8 cellular contexts compared by ENCODE assay signal in genomic region chr20:48826480-48826879, GRCh38. TPM values are rescaled to one million over a fixed set of nuclear protein-coding genes. Genes with fewer than 3 reads are reported as not detected.
DNase-seq lines count a peak whose midpoint lies in the region; TF ChIP-seq lines count a peak whose summit lies in the region.
"Not testable (repeated sequence)": the region's sequence is repeated elsewhere in the genome, so short reads cannot be mapped to it uniquely, and the experiment has no call there.

No MANE protein-coding gene starts in this region.

- H3K23ac ChIP-seq in mesendoderm (ENCODE audit: low read length) = not testable (repeated sequence)

- peaks cover 14% of the 10 kb centered on the region for H3K79me1 ChIP-seq in mesendoderm (ENCODE audit: low read length)

- TF ChIP-seq CTCF in Caco-2 (IDR thresholded peaks at IDR 0.05; ENCODE audit: insufficient read depth in 1 of 2, low read depth in 1 of 2, low read length in 1 of 2, severe bottlenecking in 1 of 2, unreplicated experiment in 1 of 2); foreskin fibroblast (IDR thresholded peaks at IDR 0.05; ENCODE audit: low read depth, low read length); type B pancreatic cell (conservative IDR thresholded peaks at IDR 0.05): not testable (repeated sequence)

- CTCF ChIA-PET in Caco-2 (lab: Charles Lee) = interaction anchor here (3.7 kb wide), 1 partner anchor 169 kb away, joined by 18 read pairs; no protein-coding TSS in a partner anchor

- H3K9me3 Mint-ChIP-seq in Caco-2 (ENCODE audit: unreplicated experiment); activated T-cell treated with anti-CD3 and anti-CD28 coated beads, Interleukin-2, amount 50 U/mL, for 24 hours; type B pancreatic cell: not testable (repeated sequence)

- no CpG with 5 or more reads among the region's 17 CpGs for WGBS in mesendoderm (ENCODE audit: extremely low coverage, insufficient coverage, low lambda C conversion rate)

- not testable (repeated sequence) for H3K36me3 ChIP-seq in Caco-2 (ENCODE audit: control insufficient read depth, insufficient read depth, low read length); mesendoderm (ENCODE audit: control insufficient read depth, insufficient read depth, low read length); rectal smooth muscle tissue (ENCODE audit: control insufficient read depth, insufficient read depth, low read length)

- not testable (repeated sequence) for H3K9me3 ChIP-seq in Caco-2

- peak overlapping the region; percentile 61 for H3K4me2 ChIP-seq in mesendoderm (ENCODE audit: low read length)

- H3K27ac Mint-ChIP-seq in Caco-2 (ENCODE audit: unreplicated experiment); type B pancreatic cell: not testable (repeated sequence)
- H3K27ac Mint-ChIP-seq in activated T-cell treated with anti-CD3 and anti-CD28 coated beads, Interleukin-2, amount 50 U/mL, for 24 hours = peak overlapping the region; percentile 98

- H3K4me1 ChIP-seq in Caco-2 = peaks cover 14% of the 10 kb centered on the region
- peaks cover 12% of the 10 kb centered on the region for H3K4me1 ChIP-seq in mesendoderm (ENCODE audit: control insufficient read depth, low read depth, low read length)
- H3K4me1 ChIP-seq in rectal smooth muscle tissue (ENCODE audit: control insufficient read depth, insufficient read depth, low read length) = not testable (repeated sequence)

- H3K4ac ChIP-seq in mesendoderm (ENCODE audit: low read depth, low read length) = not testable (repeated sequence)

- POLR2A ChIA-PET in Caco-2 (lab: Charles Lee) = interaction anchor here (0.7 kb wide), 1 partner anchor 96 kb away, joined by 6 read pairs; no protein-coding TSS in a partner anchor

- H4K8ac ChIP-seq in mesendoderm (ENCODE audit: low read depth, low read length) = not testable (repeated sequence)

- not testable (repeated sequence) for H2AK5ac ChIP-seq in mesendoderm (ENCODE audit: low read length)

- not testable (repeated sequence) for H2BK15ac ChIP-seq in mesendoderm (replicated peaks; ENCODE audit: low read depth)

- intact Hi-C loops in Caco-2 (cut with micrococcal nuclease; ENCODE audit: unreplicated experiment) = not testable (repeated sequence)

- not testable (repeated sequence) for H3K27me3 ChIP-seq in Caco-2 (replicated peaks; ENCODE audit: control insufficient read depth, insufficient read depth, low read length); mesendoderm (ENCODE audit: insufficient read depth, low read length, poor library complexity); rectal smooth muscle tissue (ENCODE audit: control insufficient read depth, insufficient read depth, low read length)

- not testable (repeated sequence) for H3K4me3 ChIP-seq in Caco-2 (ENCODE audit: low read depth, low read length)
- H3K4me3 ChIP-seq in foreskin fibroblast (ENCODE audit: low read depth in 1 of 2, low read length in 2 of 2) (peak overlapping the region; percentile 67 to 80), mesendoderm (ENCODE audit: low read length) (peak overlapping the region; percentile 85), rectal smooth muscle tissue (ENCODE audit: low read length) (peak overlapping the region; percentile 74)

- H3K79me2 ChIP-seq in mesendoderm (ENCODE audit: control insufficient read depth, insufficient read depth, low read length) = peaks cover 47% of the 10 kb centered on the region

- peak overlapping the region; percentile 96 for H3K56ac ChIP-seq in mesendoderm (ENCODE audit: low read length)

- H2BK120ac ChIP-seq in mesendoderm (ENCODE audit: low read depth, low read length) = not testable (repeated sequence)

- H3K27ac ChIP-seq in caudate nucleus (ENCODE audit: low read depth, low read length) (peak overlapping the region; percentile 85), mesendoderm (ENCODE audit: low read depth, low read length) (peak overlapping the region; percentile 82)
- H3K27ac ChIP-seq in rectal smooth muscle tissue (ENCODE audit: low read depth, low read length) = not testable (repeated sequence)

- peak overlapping the region; percentile 93 for H3K9ac ChIP-seq in mesendoderm (ENCODE audit: low read length)
- not testable (repeated sequence) for H3K9ac ChIP-seq in rectal smooth muscle tissue (ENCODE audit: low read length)

- H3K36me3 Mint-ChIP-seq in Caco-2 (ENCODE audit: insufficient read depth, unreplicated experiment); type B pancreatic cell: not testable (repeated sequence)
- H3K36me3 Mint-ChIP-seq in activated T-cell treated with anti-CD3 and anti-CD28 coated beads, Interleukin-2, amount 50 U/mL, for 24 hours (ENCODE audit: low read depth) = peaks cover 31% of the 10 kb centered on the region

- H3K27me3 Mint-ChIP-seq in Caco-2 (ENCODE audit: insufficient read depth, unreplicated experiment); activated T-cell treated with anti-CD3 and anti-CD28 coated beads, Interleukin-2, amount 50 U/mL, for 24 hours: not testable (repeated sequence)
- peaks cover 74% of the 10 kb centered on the region for H3K27me3 Mint-ChIP-seq in type B pancreatic cell

- not testable (repeated sequence) for H3K4me1 Mint-ChIP-seq in Caco-2 (ENCODE audit: low read depth, unreplicated experiment)
- H3K4me1 Mint-ChIP-seq in activated T-cell treated with anti-CD3 and anti-CD28 coated beads, Interleukin-2, amount 50 U/mL, for 24 hours (ENCODE audit: low read depth) = peaks cover 52% of the 10 kb centered on the region
- H3K4me1 Mint-ChIP-seq in type B pancreatic cell (ENCODE audit: unreplicated experiment) = peaks cover 21% of the 10 kb centered on the region

- BruUV-seq in Caco-2 (replicated peaks; lab: Mats Ljungman, UMichigan) = not testable (repeated sequence)

- H2BK5ac ChIP-seq in mesendoderm (ENCODE audit: low read length) = peak overlapping the region; percentile 69

- peak overlapping the region; percentile 74 for H3K4me3 Mint-ChIP-seq in Caco-2 (ENCODE audit: unreplicated experiment)
- peak overlapping the region; percentile 95 for H3K4me3 Mint-ChIP-seq in activated T-cell treated with anti-CD3 and anti-CD28 coated beads, Interleukin-2, amount 50 U/mL, for 24 hours
- peak overlapping the region; percentile 90 for H3K4me3 Mint-ChIP-seq in type B pancreatic cell

- not testable (repeated sequence) for DNase-seq in Caco-2; activated T-cell treated with anti-CD3 and anti-CD28 coated beads, Interleukin-2, amount 50 U/mL, for 24 hours; caudate nucleus (lab: John Stamatoyannopoulos, UW); foreskin fibroblast; mesendoderm; type B pancreatic cell (ENCODE audit: extremely low spot score, unreplicated experiment)
- peak; percentile 55 for DNase-seq in NCI-H82 treated with DMSO at 0.1 percent for 48 hours (lab: John Stamatoyannopoulos, UW; ENCODE audit: unreplicated experiment)

- H4K5ac ChIP-seq in mesendoderm (ENCODE audit: low read length) = not testable (repeated sequence)

- H3K18ac ChIP-seq in mesendoderm (ENCODE audit: low read length) = peak overlapping the region; percentile 6

RNA-seq across cellular contexts. Expression of gene PREX1, which starts 1.3 kb away (rescaled TPM):
- total RNA-seq in Caco-2 (2022) = 7.7 and 9.5 TPM in 2 replicates
- polyA plus RNA-seq in mesendoderm (2013, experiment 1 of 2) = 20.7 TPM
- polyA plus RNA-seq in mesendoderm (2013, experiment 2 of 2) = 19.7 TPM
- total RNA-seq in type B pancreatic cell (ENCODE audit: low replicate concordance) = 0.71 and 20.8 TPM in 2 replicates
